Comparison of ENCODE assay signal across 9 cellular contexts in the genomic region with DNA sequence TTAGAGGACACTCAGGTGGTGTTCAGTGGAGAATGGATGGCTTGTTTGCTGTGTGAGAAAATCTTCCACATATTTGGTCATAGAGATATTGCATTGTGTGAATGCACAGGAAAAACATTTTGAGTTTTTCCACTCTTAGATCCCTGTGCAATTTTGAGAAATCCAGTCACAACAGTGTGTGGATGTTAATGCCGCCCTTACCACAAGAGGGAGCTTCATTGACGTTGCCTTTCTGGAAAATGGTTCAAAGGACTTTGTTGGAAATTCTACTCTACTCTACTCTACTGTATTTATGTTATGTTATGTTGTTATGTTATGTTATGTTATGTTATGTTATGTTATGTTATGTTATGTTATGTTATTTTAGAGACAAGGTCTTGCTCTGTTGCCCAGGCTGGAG. TPM values are rescaled to one million over a fixed set of nuclear protein-coding genes. Genes with fewer than 3 reads are reported as not detected.
DNase-seq lines count a peak whose midpoint lies in the region; ATAC-seq and TF ChIP-seq lines count a peak whose summit lies in the region.
"Had no signal": no experiment of that assay in that cellular context is flagged by ENCODE, and none has a peak within 500 bp of the region (broad histone marks: within the 10 kb centered on the region; RNA-seq: fewer than 3 reads in every experiment).

No MANE protein-coding gene starts in this region.

- H3K9me3 Mint-ChIP-seq in CD4-positive, alpha-beta T cell = peaks cover 5% of the 10 kb centered on the region
- peaks cover 8% of the 10 kb centered on the region for H3K9me3 Mint-ChIP-seq in MCF 10A (ENCODE audit: unreplicated experiment)

- ATAC-seq in CD4-positive, alpha-beta T cell (ENCODE audit: poor library complexity) = no peak
- ATAC-seq in HG03097 (IDR thresholded peaks at IDR 0.05; ENCODE audit: low FRiP score, unreplicated experiment) = no peak

- no peaks in the 10 kb centered on the region for H3K27me3 ChIP-seq in CD4-positive, alpha-beta T cell (ENCODE audit: control insufficient read depth, insufficient read depth, low read length)
- no peaks in the 10 kb centered on the region for H3K27me3 ChIP-seq in vagina

- peaks cover 16% of the 10 kb centered on the region for H3K9me3 ChIP-seq in CD4-positive, alpha-beta T cell (ENCODE audit: control insufficient read depth, low read length)
- no peaks in the 10 kb centered on the region for H3K9me3 ChIP-seq in vagina

- BruUV-seq in MCF 10A (replicated peaks; lab: Mats Ljungman, UMichigan) = no TSS peak

- H3K36me3 ChIP-seq in vagina = no peaks in the 10 kb centered on the region

- H3K27ac ChIP-seq in CD4-positive, alpha-beta T cell (ENCODE audit: low read depth, low read length) = no peak overlapping the region
- H3K27ac ChIP-seq in vagina = no peak overlapping the region

- POLR2A ChIA-PET in CD4-positive, alpha-beta T cell (lab: Charles Lee) = no interaction called here
- POLR2A ChIA-PET in MCF 10A (lab: Yijun Ruan, JAX) = no interaction called here

- no peaks in the 10 kb centered on the region for H3K27me3 Mint-ChIP-seq in CD4-positive, alpha-beta T cell
- H3K27me3 Mint-ChIP-seq in MCF 10A (ENCODE audit: insufficient read depth, unreplicated experiment) = no peaks in the 10 kb centered on the region
- H3K27me3 Mint-ChIP-seq: brain had no signal

- no peak overlapping the region for H3K4me3 ChIP-seq in vagina

- peak; percentile 56 for TF ChIP-seq CTCF in CD4-positive, alpha-beta T cell (IDR thresholded peaks at IDR 0.05)
- TF ChIP-seq CTCF in MCF 10A (IDR thresholded peaks at IDR 0.05; ENCODE audit: unreplicated experiment) = peak; percentile 31
- peak in 1 of 3 experiments; percentile 19 for TF ChIP-seq CTCF in vagina (IDR thresholded peaks at IDR 0.05)

- DNase-seq in CD4-positive, alpha-beta T cell = peak in 2 of 10 experiments; percentile 2 to 11
- DNase-seq in HT-29 (ENCODE audit: low spot score) = peak; percentile 21
- peak; percentile 6 for DNase-seq in MCF 10A (ENCODE audit: unreplicated experiment)
- peak; percentile 33 to 37 for DNase-seq in lung microvascular endothelial cell (ENCODE audit: low read depth in 2 of 2)
- DNase-seq in epidermal melanocyte (ENCODE audit: insufficient read length, low spot score) = no peak
- no peak for DNase-seq in vagina (ENCODE audit: extremely low spot score in 2 of 2)
- DNase-seq in kidney tubule cell (ENCODE audit: low spot score) = no peak

- no peak overlapping the region for H3K27ac Mint-ChIP-seq in CD4-positive, alpha-beta T cell
- H3K27ac Mint-ChIP-seq in MCF 10A (ENCODE audit: low read depth, unreplicated experiment) = no peak overlapping the region
- H3K27ac Mint-ChIP-seq: brain had no signal

- intact Hi-C loops in CD4-positive, alpha-beta T cell (cut with DNase I, micrococcal nuclease) = no loop called here
- intact Hi-C loops in MCF 10A (cut with micrococcal nuclease) = no loop called here
- intact Hi-C loops in vagina (cut with DNase I) = no loop called here

- H3K4me1 Mint-ChIP-seq in CD4-positive, alpha-beta T cell (ENCODE audit: low read depth) = no peaks in the 10 kb centered on the region
- no peaks in the 10 kb centered on the region for H3K4me1 Mint-ChIP-seq in MCF 10A (ENCODE audit: insufficient read depth, unreplicated experiment)
- H3K4me1 Mint-ChIP-seq: brain had no signal

- no peak overlapping the region for H3K4me3 Mint-ChIP-seq in CD4-positive, alpha-beta T cell
- H3K4me3 Mint-ChIP-seq in MCF 10A (ENCODE audit: unreplicated experiment) = no peak overlapping the region
- H3K4me3 Mint-ChIP-seq: brain had no signal

- no peak for TF ChIP-seq POLR2A in vagina (IDR thresholded peaks at IDR 0.05)

- H3K36me3 Mint-ChIP-seq in CD4-positive, alpha-beta T cell (ENCODE audit: low read depth) = peaks cover 18% of the 10 kb centered on the region
- peaks cover 6% of the 10 kb centered on the region for H3K36me3 Mint-ChIP-seq in MCF 10A (ENCODE audit: insufficient read depth, unreplicated experiment)

- no peaks in the 10 kb centered on the region for H3K4me1 ChIP-seq in vagina

- CTCF ChIA-PET in CD4-positive, alpha-beta T cell (lab: Charles Lee) = interaction anchor here (0.7 to 1.7 kb wide), 4 partner anchors 11 to 328 kb away, joined by 3 to 10 read pairs (median 4); a partner anchor contains a TSS
- CTCF ChIA-PET in MCF 10A (lab: Yijun Ruan, JAX) = interaction anchor here (0.8 to 1.4 kb wide), 3 partner anchors 14 to 202 kb away, joined by 3 to 5 read pairs (median 4); a partner anchor contains a TSS

RNA-seq across cellular contexts. Expression of a gene that starts 13.4 kb away (rescaled TPM):
- total RNA-seq in CD4-positive, alpha-beta T cell = 1 to 10 TPM; 1.0 to 1.2 TPM
- total RNA-seq in HT-29 (2014; rRNA removed; shearing (Covaris generic)) = 1.1 TPM in 2 replicates
- total RNA-seq in MCF 10A (2022) (1.4 and 4.0 TPM in 2 replicates), lung microvascular endothelial cell (2.2 and 3.2 TPM in 2 replicates), vagina (1.5 TPM)

RNA-seq across cellular contexts. Expression of a gene that starts 29.8 kb away (rescaled TPM):
- under 1 TPM; 0.56 to 0.85 TPM for total RNA-seq in CD4-positive, alpha-beta T cell
- not detected in 2 replicates for total RNA-seq in HT-29 (2014; rRNA removed; shearing (Covaris generic))
- 0.37 TPM in 1 of 2 replicates, not detected in the other for total RNA-seq in MCF 10A (2022)
- total RNA-seq in lung microvascular endothelial cell = 7.4 and 11.7 TPM in 2 replicates
- 6.6 TPM for total RNA-seq in vagina

RNA-seq across cellular contexts. Expression of a gene that starts 36.2 kb away (rescaled TPM):
- total RNA-seq in CD4-positive, alpha-beta T cell = 10 to 100 TPM; 40.5 to 45.6 TPM
- total RNA-seq in HT-29 (2014; rRNA removed; shearing (Covaris generic)) = 0.39 and 0.61 TPM in 2 replicates
- total RNA-seq in MCF 10A (2022) (3.7 and 4.3 TPM in 2 replicates), lung microvascular endothelial cell (3.5 and 6.7 TPM in 2 replicates), vagina (8.1 TPM)

Comparison
In these comparisons a context has a peak if more than half of its experiments do, and no peak if none do; other contexts are left out.
1. DNase-seq: peak in HT-29 (single experiment), MCF 10A (single experiment) and lung microvascular endothelial cell (2 of 2); none in epidermal melanocyte (single experiment), vagina (0 of 2) and kidney tubule cell (single experiment).